Comparison of ENCODE assay signal across 12 cellular contexts in the genomic region with DNA sequence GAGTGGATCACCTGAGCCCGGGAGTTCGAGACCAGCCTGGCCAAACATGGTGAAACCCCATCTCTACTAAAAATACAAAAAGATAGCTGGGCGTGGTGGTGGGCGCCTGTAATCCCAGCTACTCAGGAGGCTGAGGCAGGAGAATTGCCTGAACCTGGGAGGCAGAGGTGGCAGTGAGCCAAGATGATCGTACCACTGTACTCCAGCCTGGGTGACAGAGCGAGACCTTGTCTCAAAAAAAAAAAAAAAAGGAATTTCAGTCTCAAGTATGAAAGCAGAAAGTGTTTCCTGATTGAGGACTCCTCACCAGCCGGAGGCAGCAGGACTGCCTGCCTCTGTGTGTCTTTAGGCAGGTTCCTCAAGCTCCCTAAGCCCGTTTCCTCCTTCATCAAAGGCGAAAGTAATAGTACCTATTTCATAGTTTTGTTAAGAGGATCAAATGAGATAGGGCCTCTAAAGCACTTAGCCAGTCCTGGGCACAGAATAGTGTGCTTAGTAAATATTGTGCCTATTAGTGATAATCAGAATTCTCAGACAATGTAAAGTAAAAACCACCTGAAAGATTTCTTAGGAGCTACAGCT. TPM values are rescaled to one million over a fixed set of nuclear protein-coding genes. Genes with fewer than 3 reads are reported as not detected.
DNase-seq lines count a peak whose midpoint lies in the region; ATAC-seq, FAIRE-seq and TF ChIP-seq lines count a peak whose summit lies in the region.
"Had no signal": no experiment of that assay in that cellular context is flagged by ENCODE, and none has a peak within 500 bp of the region (broad histone marks: within the 10 kb centered on the region; RNA-seq: fewer than 3 reads in every experiment).

No MANE protein-coding gene starts in this region.

- peaks cover 0 to 4% (median under 1%) of the 10 kb centered on the region in 11 experiments; a peak in 4 of 22 replicates for H3K36me3 ChIP-seq in BLaER1 treated with 17β-estradiol and CSF1 and Interleukin-3, amounts not matched to agents 10 nM and 100 nM
- H3K36me3 ChIP-seq in DOHH2 (ENCODE audit: control insufficient read depth, low read length) (peaks cover 11% of the 10 kb centered on the region; the same call in 1 of the 2 replicates), kidney (ENCODE audit: control insufficient read depth in 1 of 2, insufficient read depth in 2 of 2, low read length in 2 of 2) (no peaks in the 10 kb centered on the region)

- peaks cover 17% of the 10 kb centered on the region for H3F3A ChIP-seq in DOHH2 (ENCODE audit: control insufficient read depth, insufficient read depth)

- no peaks in the 10 kb centered on the region for H3K9me3 Mint-ChIP-seq in activated T-helper 17 cell treated with anti-CD3 and anti-CD28 coated beads, Interleukin-2, amount 50 U/mL, for 72 hours
- H3K9me3 Mint-ChIP-seq in mesothelial cell of epicardium, result no peaks in the 10 kb centered on the region

- no peak for TF ChIP-seq POLR2A in GM12891 (IDR thresholded peaks at IDR 0.05; ENCODE audit: low read depth, low read length)

- H3K4me1 ChIP-seq in BLaER1 treated with 17β-estradiol and CSF1 and Interleukin-3, amounts not matched to agents 10 nM and 100 nM, result peaks cover 80 to 97% (median 96%) of the 10 kb centered on the region in 10 experiments
- peaks cover 81% of the 10 kb centered on the region for H3K4me1 ChIP-seq in DOHH2 (ENCODE audit: control insufficient read depth, low read length)
- peaks cover 40 to 44% of the 10 kb centered on the region in 2 donors for H3K4me1 ChIP-seq in kidney (ENCODE audit: control insufficient read depth in 1 of 2, insufficient read depth in 1 of 2, low read depth in 1 of 2, low read length in 2 of 2)

- ATAC-seq in activated T-helper 17 cell treated with anti-CD3 and anti-CD28 coated beads, Interleukin-2, amount 50 U/mL, for 72 hours (replicated peaks), result no peak
- ATAC-seq in HG03432 (IDR thresholded peaks at IDR 0.05; ENCODE audit: unreplicated experiment), result no peak
- ATAC-seq: mucosa of descending colon, Right ventricle myocardium inferior had no signal

- H3K27me3 ChIP-seq in BLaER1 treated with 17β-estradiol and CSF1 and Interleukin-3, amounts not matched to agents 10 nM and 100 nM, result no peaks in the 10 kb centered on the region
- H3K27me3 ChIP-seq in DOHH2 (ENCODE audit: control insufficient read depth, low read length), result no peaks in the 10 kb centered on the region

- DNase-seq in mesothelial cell of epicardium (ENCODE audit: low spot score in 2 of 2, unreplicated experiment in 2 of 2) (no peak), GM12891 (ENCODE audit: insufficient read length, low spot score) (no peak), kidney (no peak), DMS153 (lab: John Stamatoyannopoulos, UW) (no peak)
- DNase-seq: mucosa of descending colon, retina had no signal

- no peaks in the 10 kb centered on the region for H3K36me3 Mint-ChIP-seq in activated T-helper 17 cell treated with anti-CD3 and anti-CD28 coated beads, Interleukin-2, amount 50 U/mL, for 72 hours (ENCODE audit: low read depth)
- H3K36me3 Mint-ChIP-seq in mesothelial cell of epicardium, result peaks cover 3% of the 10 kb centered on the region

- no peak for TF ChIP-seq CTCF in DOHH2 (IDR thresholded peaks at IDR 0.05; ENCODE audit: low read depth, low read length, poor library complexity, severe bottlenecking)
- TF ChIP-seq CTCF in mesothelial cell of epicardium (IDR thresholded peaks at IDR 0.05; ENCODE audit: unreplicated experiment), result no peak
- no peak for TF ChIP-seq CTCF in kidney (IDR thresholded peaks at IDR 0.05; ENCODE audit: borderline replicate concordance, extremely low read depth, insufficient read depth)

- peak overlapping the region in 6 of 11 experiments; percentile 6 to 88 (median 40); a peak in 6 of 22 replicates for H3K27ac ChIP-seq in BLaER1 treated with 17β-estradiol and CSF1 and Interleukin-3, amounts not matched to agents 10 nM and 100 nM
- H3K27ac ChIP-seq in DOHH2 (ENCODE audit: low read depth, low read length), result peak overlapping the region; percentile 65
- no peak overlapping the region for H3K27ac ChIP-seq in kidney (ENCODE audit: low read depth in 2 of 2, low read length in 2 of 2)

- intact Hi-C loops in kidney (cut with DNase I), result no loop called here

- H3K27ac Mint-ChIP-seq in activated T-helper 17 cell treated with anti-CD3 and anti-CD28 coated beads, Interleukin-2, amount 50 U/mL, for 72 hours, result peak overlapping the region; percentile 96
- H3K27ac Mint-ChIP-seq in mesothelial cell of epicardium, result peak overlapping the region; percentile 97

- no peak overlapping the region for H3K4me3 Mint-ChIP-seq in activated T-helper 17 cell treated with anti-CD3 and anti-CD28 coated beads, Interleukin-2, amount 50 U/mL, for 72 hours
- H3K4me3 Mint-ChIP-seq in mesothelial cell of epicardium, result no peak overlapping the region

- peak overlapping the region; percentile 95 to 100 (median 99) for H3K4me2 ChIP-seq in BLaER1 treated with 17β-estradiol and CSF1 and Interleukin-3, amounts not matched to agents 10 nM and 100 nM
- peak overlapping the region; percentile 87 for H3K4me2 ChIP-seq in DOHH2 (ENCODE audit: low read length)

- no peaks in the 10 kb centered on the region for H3K9me2 ChIP-seq in DOHH2 (replicated peaks; ENCODE audit: control insufficient read depth, low read length)

- peak overlapping the region; percentile 6 to 90 (median 64); a peak in 13 of 22 replicates for H3K9ac ChIP-seq in BLaER1 treated with 17β-estradiol and CSF1 and Interleukin-3, amounts not matched to agents 10 nM and 100 nM
- H3K9ac ChIP-seq in kidney (ENCODE audit: low read length in 2 of 2), result no peak overlapping the region

- H3K79me2 ChIP-seq in DOHH2 (ENCODE audit: control insufficient read depth, low read length), result peaks cover 98% of the 10 kb centered on the region

- H3K4me1 Mint-ChIP-seq in activated T-helper 17 cell treated with anti-CD3 and anti-CD28 coated beads, Interleukin-2, amount 50 U/mL, for 72 hours, result peaks cover 18% of the 10 kb centered on the region
- H3K4me1 Mint-ChIP-seq in mesothelial cell of epicardium, result peaks cover 70% of the 10 kb centered on the region

- no peak for FAIRE-seq in GM12891 (lab: Jason Lieb, UNC)
- no peak for FAIRE-seq in kidney (lab: Jason Lieb, UNC)
- FAIRE-seq: TTC549 had no signal

- H3K9me3 ChIP-seq in BLaER1 treated with 17β-estradiol and CSF1 and Interleukin-3, amounts not matched to agents 10 nM and 100 nM (replicated peaks in 1 of 11), result no peaks in the 10 kb centered on the region
- no peaks in the 10 kb centered on the region for H3K9me3 ChIP-seq in DOHH2 (ENCODE audit: control insufficient read depth, insufficient read depth, low read length)
- no peaks in the 10 kb centered on the region for H3K9me3 ChIP-seq in kidney (ENCODE audit: control insufficient read depth in 1 of 2, low read length in 2 of 2)
- H3K9me3 ChIP-seq: mucosa of descending colon had no signal

- peaks cover 58 to 88% (median 82%) of the 10 kb centered on the region in 11 experiments; a peak in 21 of 22 replicates for H4K20me1 ChIP-seq in BLaER1 treated with 17β-estradiol and CSF1 and Interleukin-3, amounts not matched to agents 10 nM and 100 nM
- H4K20me1 ChIP-seq in DOHH2 (ENCODE audit: control insufficient read depth, insufficient read depth, low read depth, low read length), result peaks cover 25% of the 10 kb centered on the region

- H3K27me3 Mint-ChIP-seq in activated T-helper 17 cell treated with anti-CD3 and anti-CD28 coated beads, Interleukin-2, amount 50 U/mL, for 72 hours, result no peaks in the 10 kb centered on the region
- no peaks in the 10 kb centered on the region for H3K27me3 Mint-ChIP-seq in mesothelial cell of epicardium (ENCODE audit: low read depth)

- no peak overlapping the region for H3K4me3 ChIP-seq in BLaER1 treated with 17β-estradiol and CSF1 and Interleukin-3, amounts not matched to agents 10 nM and 100 nM
- no peak overlapping the region; the same call in 1 of the 2 replicates for H3K4me3 ChIP-seq in DOHH2 (ENCODE audit: low read length)
- no peak overlapping the region for H3K4me3 ChIP-seq in kidney (ENCODE audit: low read length in 2 of 2)
- H3K4me3 ChIP-seq: mucosa of descending colon had no signal

TF ChIP-seq in GM12891, 5 proteins besides CTCF, POLR2A, EP300 and RAD21:
- no peak for TF ChIP-seq POU2F2 (IDR thresholded peaks at IDR 0.05; ENCODE audit: low read depth, low read length)
- TF ChIP-seq SPI1 (IDR thresholded peaks at IDR 0.05; ENCODE audit: low read depth, low read length), result no peak
- no peak for TF ChIP-seq TAF1 (IDR thresholded peaks at IDR 0.05; ENCODE audit: low read depth, low read length)
- no peak for TF ChIP-seq PAX5 (IDR thresholded peaks at IDR 0.05; ENCODE audit: insufficient read depth, low read length, severe bottlenecking)
- TF ChIP-seq POLR2AphosphoS5 (IDR thresholded peaks at IDR 0.05; ENCODE audit: low read depth, low read length), result no peak

RNA-seq across cellular contexts. Expression of gene RAI1, which starts 9.0 kb away (rescaled TPM):
- 10 to 100 TPM in 1 of 2 donors, 1 to 10 TPM in 1; 7.0 to 16.0 TPM for total RNA-seq in activated T-helper 17 cell treated with anti-CD3 and anti-CD28 coated beads, Interleukin-2, amount 50 U/mL, for 72 hours
- total RNA-seq in mesothelial cell of epicardium, result 127 to 137 TPM (median 129 TPM) in 3 replicates
- polyA plus RNA-seq in GM12891 (2012; ENCODE audit: low read depth, missing spikeins), result 7.1 TPM
- total RNA-seq in kidney, result 50.5 TPM
- polyA plus RNA-seq in kidney (ENCODE audit: insufficient read depth, low read depth, low replicate concordance), result 6.7 TPM

Comparison
In these comparisons a context has a peak if more than half of its experiments do, and no peak if none do; other contexts are left out.
1. H3K27ac ChIP-seq: peak in BLaER1 treated with 17β-estradiol and CSF1 and Interleukin-3, amounts not matched to agents 10 nM and 100 nM (6 of 11) and DOHH2 (single experiment); none in kidney (0 of 2).
2. H3K9ac ChIP-seq: peak in BLaER1 treated with 17β-estradiol and CSF1 and Interleukin-3, amounts not matched to agents 10 nM and 100 nM (11 of 11); none in kidney (0 of 2).